ENCODE assay signal across 7 cellular contexts in the genomic region with DNA sequence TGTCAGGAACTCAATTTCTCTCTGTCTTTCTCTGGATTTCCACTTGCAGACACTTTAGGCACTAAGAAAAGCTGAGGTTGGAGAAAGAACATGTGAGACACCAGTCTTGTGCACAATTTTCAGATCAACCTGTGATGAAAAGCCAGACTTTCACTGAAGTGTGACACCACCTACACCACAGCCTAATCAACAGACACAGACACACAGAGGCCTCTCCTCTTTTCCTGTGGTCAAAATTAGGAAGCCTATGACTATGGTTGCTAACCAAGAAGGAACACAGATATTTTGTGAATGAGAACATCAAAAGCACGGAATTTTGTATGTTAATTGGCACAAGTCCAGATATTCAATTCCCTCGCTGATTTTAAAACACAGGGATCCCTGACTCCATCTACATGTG. TPM values are rescaled to one million over a fixed set of nuclear protein-coding genes. Genes with fewer than 3 reads are reported as not detected.
"Had no signal": no experiment of that assay in that cellular context is flagged by ENCODE, and none has a peak within 500 bp of the region (broad histone marks: within the 10 kb centered on the region; RNA-seq: fewer than 3 reads in every experiment).

No MANE protein-coding gene starts in this region.

RNA-seq across cellular contexts. Expression of a gene that starts 26.1 kb away (rescaled TPM):
- total RNA-seq: HT-29; MCF 10A; OCI-LY7; PC-3; SK-MEL-5; T-helper 1 cell treated with Interleukin-12 subunit alpha and Interleukin-12 subunit beta and Interleukin-4 antibody, amounts not matched to agents 30 ng/mL and 1 ng/mL, for 36 hours had no signal
- polyA plus RNA-seq: SK-N-SH had no signal

RNA-seq across cellular contexts. Expression of a gene that starts 35.5 kb away (rescaled TPM):
- total RNA-seq: HT-29; MCF 10A; OCI-LY7; PC-3; SK-MEL-5; T-helper 1 cell treated with Interleukin-12 subunit alpha and Interleukin-12 subunit beta and Interleukin-4 antibody, amounts not matched to agents 30 ng/mL and 1 ng/mL, for 36 hours had no signal
- polyA plus RNA-seq: SK-N-SH had no signal

RNA-seq across cellular contexts. Expression of a gene that starts 40.3 kb away (rescaled TPM):
- total RNA-seq: HT-29; MCF 10A; OCI-LY7; PC-3; SK-MEL-5; T-helper 1 cell treated with Interleukin-12 subunit alpha and Interleukin-12 subunit beta and Interleukin-4 antibody, amounts not matched to agents 30 ng/mL and 1 ng/mL, for 36 hours had no signal
- polyA plus RNA-seq: SK-N-SH had no signal

RNA-seq across cellular contexts. Expression of a gene that starts 45.0 kb away (rescaled TPM):
- total RNA-seq: HT-29; MCF 10A; OCI-LY7; PC-3; SK-MEL-5; T-helper 1 cell treated with Interleukin-12 subunit alpha and Interleukin-12 subunit beta and Interleukin-4 antibody, amounts not matched to agents 30 ng/mL and 1 ng/mL, for 36 hours had no signal
- polyA plus RNA-seq: SK-N-SH had no signal

RNA-seq across cellular contexts. Expression of a gene that starts 49.8 kb away (rescaled TPM):
- total RNA-seq: HT-29; MCF 10A; OCI-LY7; PC-3; SK-MEL-5; T-helper 1 cell treated with Interleukin-12 subunit alpha and Interleukin-12 subunit beta and Interleukin-4 antibody, amounts not matched to agents 30 ng/mL and 1 ng/mL, for 36 hours had no signal
- polyA plus RNA-seq: SK-N-SH had no signal
